16 cellular contexts compared by ENCODE assay signal in the genomic region with DNA sequence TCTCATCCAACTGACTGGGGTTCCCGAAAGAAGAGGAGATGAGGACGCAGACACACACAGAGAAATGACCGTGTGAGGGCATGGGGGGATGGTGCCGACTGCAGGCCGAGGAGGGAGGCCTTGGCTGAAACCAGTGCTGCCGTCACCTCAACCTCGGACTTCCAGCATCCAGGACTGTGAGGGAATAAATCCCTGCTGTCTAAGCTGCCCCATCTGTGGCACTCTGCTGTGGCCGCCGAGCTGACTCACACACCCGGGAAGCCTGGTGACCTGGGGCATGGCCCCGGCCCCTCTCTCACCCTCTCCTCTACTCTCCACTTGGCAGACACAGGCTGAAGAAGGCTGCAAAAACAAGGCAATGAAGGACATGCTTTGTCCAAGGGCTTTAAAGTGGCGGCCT. TPM values are rescaled to one million over a fixed set of nuclear protein-coding genes. Genes with fewer than 3 reads are reported as not detected.
A peak's percentile ranks its signal among the peaks of the same experiment; 100 is the strongest.
DNase-seq lines count a peak whose midpoint lies in the region; ATAC-seq and TF ChIP-seq lines count a peak whose summit lies in the region.
"Had no signal": no experiment of that assay in that cellular context is flagged by ENCODE, and none has a peak within 500 bp of the region (broad histone marks: within the 10 kb centered on the region; RNA-seq: fewer than 3 reads in every experiment).

No MANE protein-coding gene starts in this region.

- no peak overlapping the region for H2BK15ac ChIP-seq in H9 (ENCODE audit: low read depth, low read length)

- H3K36me3 ChIP-seq in heart left ventricle (no peaks in the 10 kb centered on the region), mesodermal cell (ENCODE audit: control insufficient read depth, insufficient read depth, low read length) (no peaks in the 10 kb centered on the region), aorta (ENCODE audit: control insufficient read depth in 1 of 2, insufficient read depth in 2 of 2, low read length in 1 of 2) (no peaks in the 10 kb centered on the region)

- TF ChIP-seq CTCF in heart left ventricle (IDR thresholded peaks at IDR 0.05) (no peak), astrocyte of the spinal cord (IDR thresholded peaks at IDR 0.05; ENCODE audit: low read depth, low read length) (peak; percentile 46), H9 (conservative IDR thresholded peaks at IDR 0.05) (no peak)

- H3K36me3 Mint-ChIP-seq in H9 (ENCODE audit: insufficient read depth in 1 of 3, low read depth in 3 of 3): no peaks in the 10 kb centered on the region; a peak in 1 of 7 replicates
- H3K36me3 Mint-ChIP-seq: CD8-positive, alpha-beta memory T cell; naive thymus-derived CD8-positive, alpha-beta T cell had no signal

- H3K14ac ChIP-seq in H9 (ENCODE audit: insufficient read depth, low read length): no peak overlapping the region

- H3K4me1 ChIP-seq in heart left ventricle (peaks cover 0 to 13% (median 1%) of the 10 kb centered on the region in 12 donors), mesodermal cell (ENCODE audit: control insufficient read depth, insufficient read depth, low read length, poor library complexity, severe bottlenecking) (peaks cover 37% of the 10 kb centered on the region), aorta (ENCODE audit: control insufficient read depth in 1 of 2, insufficient read depth in 2 of 2, low read length in 2 of 2) (no peaks in the 10 kb centered on the region), H9 (ENCODE audit: insufficient read depth, low read length) (no peaks in the 10 kb centered on the region)

- H2BK120ac ChIP-seq in H9 (ENCODE audit: low read depth, low read length, poor library complexity, severe bottlenecking): no peak overlapping the region

- no peaks in the 10 kb centered on the region for H3K79me1 ChIP-seq in H9 (ENCODE audit: insufficient read depth, low read depth, low read length, poor library complexity, severe bottlenecking)

- no peaks in the 10 kb centered on the region for H3K79me2 ChIP-seq in H9 (ENCODE audit: insufficient read depth, low read length)

- peaks cover 18% of the 10 kb centered on the region for H3K27me3 Mint-ChIP-seq in H9 (ENCODE audit: low read depth)

- H3K4me3 ChIP-seq in heart left ventricle (no peak overlapping the region), astrocyte of the spinal cord (ENCODE audit: low read depth, low read length) (no peak overlapping the region), mesodermal cell (ENCODE audit: extremely low read depth, insufficient read depth, low read length, poor library complexity, severe bottlenecking) (no peak overlapping the region), aorta (ENCODE audit: low read length in 2 of 2) (no peak overlapping the region)
- H3K4me3 ChIP-seq: K562 had no signal

- H3K4me1 Mint-ChIP-seq in H9: peaks cover 6 to 21% of the 10 kb centered on the region in 2 experiments; a peak in 3 of 4 replicates

- H2AK5ac ChIP-seq in H9 (ENCODE audit: insufficient read length, low read length): no peak overlapping the region

- no peak for TF ChIP-seq POLR2A in heart left ventricle (IDR thresholded peaks at IDR 0.05)

- H3K4me2 ChIP-seq in H9 (ENCODE audit: insufficient read depth, insufficient read length, low read length): no peak overlapping the region

- H3K56ac ChIP-seq in H9 (ENCODE audit: insufficient read length, low read depth, low read length): no peak overlapping the region

- no peak overlapping the region for H3K4me3 Mint-ChIP-seq in H9
- H3K4me3 Mint-ChIP-seq: CD8-positive, alpha-beta memory T cell; naive thymus-derived CD8-positive, alpha-beta T cell had no signal

- DNase-seq in heart left ventricle (peak in 3 of 5 donors; percentile 6 to 16 (median 16)), cardiac septum (ENCODE audit: low spot score) (no peak), astrocyte of the spinal cord (ENCODE audit: low read depth, low spot score) (peak; percentile 53), aorta (peak; percentile 40 to 65), H9 (no peak)
- DNase-seq: activated naive CD4-positive, alpha-beta T cell; NCI-H1436 treated with DMSO at 0.1 percent for 48 hours; NCI-H226 had no signal

- H4K91ac ChIP-seq in H9 (ENCODE audit: insufficient read length, low read depth, low read length): no peak overlapping the region

- no peak overlapping the region for H3K9ac ChIP-seq in H9 (ENCODE audit: extremely low read depth, insufficient read length, low read length)

- ATAC-seq in heart left ventricle (no peak), aorta (ENCODE audit: low FRiP score) (no peak), GM21723 (IDR thresholded peaks at IDR 0.05; ENCODE audit: unreplicated experiment) (no peak), GM21360 (IDR thresholded peaks at IDR 0.05; ENCODE audit: unreplicated experiment) (no peak)
- ATAC-seq: HCT116; K562; naive thymus-derived CD8-positive, alpha-beta T cell had no signal

- H3K27ac Mint-ChIP-seq in H9: peak overlapping the region in 1 of 3 experiments; percentile 62; a peak in 1 of 7 replicates
- H3K27ac Mint-ChIP-seq: CD8-positive, alpha-beta memory T cell; naive thymus-derived CD8-positive, alpha-beta T cell had no signal

- no peak overlapping the region for H2BK20ac ChIP-seq in H9 (ENCODE audit: low read depth, low read length, poor library complexity, severe bottlenecking)

- in situ Hi-C loops in astrocyte of the spinal cord (cut with HindIII; ENCODE audit: low sequenced_read_pairs): no loop called here

- H3K9me3 Mint-ChIP-seq in H9: no peaks in the 10 kb centered on the region; a peak in 1 of 5 replicates
- H3K9me3 Mint-ChIP-seq: CD8-positive, alpha-beta memory T cell; naive thymus-derived CD8-positive, alpha-beta T cell had no signal

- no peak overlapping the region for H3K27ac ChIP-seq in heart left ventricle
- peak overlapping the region; percentile 13 for H3K27ac ChIP-seq in mesodermal cell (ENCODE audit: low read depth, low read length, severe bottlenecking)
- H3K27ac ChIP-seq in aorta (ENCODE audit: low read depth in 1 of 2, low read length in 2 of 2): no peak overlapping the region
- H3K27ac ChIP-seq in H9 (ENCODE audit: insufficient read length, low read depth, low read length): no peak overlapping the region

- no peak overlapping the region for H3K4ac ChIP-seq in H9 (ENCODE audit: low read depth, low read length)

- H3K23me2 ChIP-seq in H9 (ENCODE audit: insufficient read length, low read depth, low read length, poor library complexity, severe bottlenecking): no peaks in the 10 kb centered on the region

- no peaks in the 10 kb centered on the region for H4K20me1 ChIP-seq in H9 (ENCODE audit: control insufficient read depth, insufficient read depth, insufficient read length)

- no peak overlapping the region for H3T11ph ChIP-seq in H9 (ENCODE audit: low read length)

- intact Hi-C loops in heart left ventricle (cut with DNase I): no loop called here
- intact Hi-C loops in cardiac septum (cut with DNase I): no loop called here
- intact Hi-C loops in aorta (cut with DNase I): loop anchor here in 1 of 2 donors (5.0 kb wide), 1 partner anchor 95 kb away; no protein-coding TSS in a partner anchor

- H2BK12ac ChIP-seq in H9 (ENCODE audit: insufficient read length, low read depth, low read length): no peak overlapping the region

- H4K5ac ChIP-seq in H9 (ENCODE audit: insufficient read length, low read depth, low read length): no peak overlapping the region

- 85 to 94% (median 89%) methylated on average over 9 to 12 of the region's 12 CpGs for WGBS in heart left ventricle, 4 donors
- 64 to 74% methylated on average over 11 of the region's 12 CpGs for WGBS in mesodermal cell (ENCODE audit: insufficient coverage in 2 of 2), 2 experiments
- WGBS in aorta, 2 donors: 91 to 92% methylated on average over 12 of the region's 12 CpGs
- WGBS in H9 (ENCODE audit: extremely low coverage, insufficient read length, low lambda C conversion rate): no CpG with 5 or more reads among the region's 12 CpGs

- no peak overlapping the region for H2BK5ac ChIP-seq in H9 (ENCODE audit: insufficient read length, low read length)

- H3K27me3 ChIP-seq in heart left ventricle (peaks cover 0 to 12% (median 0%) of the 10 kb centered on the region in 9 donors), aorta (ENCODE audit: control insufficient read depth in 1 of 2, insufficient read depth in 2 of 2, low read length in 1 of 2) (no peaks in the 10 kb centered on the region), H9 (ENCODE audit: insufficient read depth, low read length) (no peaks in the 10 kb centered on the region)

- H3K23ac ChIP-seq in H9 (ENCODE audit: insufficient read length, low read depth, low read length): no peak overlapping the region

- H2AFZ ChIP-seq in H9 (ENCODE audit: low read length): no peak overlapping the region

- no peak overlapping the region for H3K18ac ChIP-seq in H9 (ENCODE audit: insufficient read length, low read depth, low read length)

- no peak overlapping the region for H4K8ac ChIP-seq in H9 (replicated peaks; ENCODE audit: insufficient read length, low read depth, low read length)

- H3K9me3 ChIP-seq in heart left ventricle (no peaks in the 10 kb centered on the region), mesodermal cell (ENCODE audit: control insufficient read depth, low read length) (no peaks in the 10 kb centered on the region), aorta (ENCODE audit: control insufficient read depth, low read length) (no peaks in the 10 kb centered on the region), H9 (ENCODE audit: control insufficient read depth, low read depth, low read length) (no peaks in the 10 kb centered on the region)

RNA-seq across cellular contexts. Expression of gene COL5A1, which starts 4.4 kb away (rescaled TPM):
- total RNA-seq in heart left ventricle (10 to 100 TPM in 7 of 9 donors, 1 to 10 TPM in 2; 7.6 to 91.3 (median 13.4) TPM), cardiac septum (21.6 TPM), aorta (100 to 1,000 TPM; 108 to 159 TPM), H9 (2021) (8.6 and 9.5 TPM in 2 replicates)
- polyA plus RNA-seq in heart left ventricle (10 to 100 TPM in 1 of 2 donors, 1 to 10 TPM in 1; 8.5 to 18.9 TPM), aorta (10 to 100 TPM; 18.7 to 57.7 TPM)
- polyA plus RNA-seq in mesodermal cell (2013, experiment 1 of 2): 366 TPM
- 331 TPM for polyA plus RNA-seq in mesodermal cell (2013, experiment 2 of 2)
- total RNA-seq: SK-MEL-5 had no signal
- polyA plus RNA-seq: naive thymus-derived CD8-positive, alpha-beta T cell had no signal

Comparison
In these comparisons a context has a peak if more than half of its experiments do, and no peak if none do; other contexts are left out.
1. DNase-seq: peak in heart left ventricle (3 of 5), astrocyte of the spinal cord (single experiment) and aorta (2 of 2); none in cardiac septum (single experiment) and H9 (single experiment).